In the genomic region with DNA sequence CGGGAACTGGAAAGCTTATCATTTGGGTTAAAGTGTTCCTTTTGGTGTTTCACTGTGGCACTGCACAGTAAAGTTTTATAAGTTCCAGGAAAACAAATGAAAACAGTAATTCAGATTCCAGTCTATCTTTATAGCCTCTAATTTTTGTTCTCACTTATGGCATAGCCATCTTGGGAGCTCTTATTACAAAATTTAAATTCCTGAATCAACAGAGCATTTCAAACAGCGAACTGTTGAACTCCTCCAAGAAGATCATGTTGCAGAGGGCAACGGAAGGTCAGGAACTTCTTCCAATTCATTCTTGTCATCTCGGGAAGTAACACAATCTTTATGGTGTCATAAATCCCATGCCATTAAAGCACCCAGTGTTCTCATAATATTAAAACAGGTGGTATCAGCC, we compare ENCODE assay signal across 17 cellular contexts.
A peak's percentile ranks its signal among the peaks of the same experiment; 100 is the strongest.
DNase-seq lines count a peak whose midpoint lies in the region; ATAC-seq, FAIRE-seq and TF ChIP-seq lines count a peak whose summit lies in the region.
"Had no signal": no experiment of that assay in that cellular context is flagged by ENCODE, and none has a peak within 500 bp of the region (broad histone marks: within the 10 kb centered on the region; RNA-seq: fewer than 3 reads in every experiment).

No MANE protein-coding gene starts in this region.

- FAIRE-seq in A549 (lab: Jason Lieb, UNC): no peak
- FAIRE-seq: A204.1, H1, HepG2 had no signal

- H3K27ac ChIP-seq in A549: no peak overlapping the region
- no peak overlapping the region for H3K27ac ChIP-seq in SK-N-SH (ENCODE audit: low read depth in 2 of 2, low read length in 1 of 2)
- H3K27ac ChIP-seq: tibial artery had no signal

- H3K9me3 Mint-ChIP-seq in mesothelial cell of epicardium: peaks cover 4% of the 10 kb centered on the region
- H3K9me3 Mint-ChIP-seq: activated T-cell treated with anti-CD3 and anti-CD28 coated beads, Interleukin-2, amount 50 U/mL, for 24 hours had no signal

- H3K79me2 ChIP-seq in SK-N-SH (ENCODE audit: insufficient read depth): no peaks in the 10 kb centered on the region

- H3K4me1 ChIP-seq in A549 (no peaks in the 10 kb centered on the region), SK-N-SH (ENCODE audit: control insufficient read depth in 1 of 2, insufficient read depth in 2 of 2, low read depth in 1 of 2, low read length in 1 of 2) (no peaks in the 10 kb centered on the region; a peak in 2 of 4 replicates)
- H3K4me1 ChIP-seq: tibial artery had no signal

- H4K20me1 ChIP-seq in SK-N-SH (ENCODE audit: insufficient read depth): no peaks in the 10 kb centered on the region

- TF ChIP-seq RAD21 in A549 (conservative IDR thresholded peaks at IDR 0.05 in 1 of 2, IDR thresholded peaks at IDR 0.05 in 1 of 2) (no peak), SK-N-SH (IDR thresholded peaks at IDR 0.05; ENCODE audit: low read length) (no peak)

- H3K27me3 ChIP-seq in SK-N-SH (ENCODE audit: insufficient read depth): peaks cover 7% of the 10 kb centered on the region; the same call in 1 of the 2 replicates
- H3K27me3 ChIP-seq: tibial artery had no signal

- 0 out of 3 replicates have a peak overlapping the region, but pooled peaks have one; percentile 8 for H3K4me2 ChIP-seq in A549
- H3K4me2 ChIP-seq in SK-N-SH: no peak overlapping the region

- no peaks in the 10 kb centered on the region for H3F3A ChIP-seq in SK-N-SH (replicated peaks; ENCODE audit: insufficient read depth)

- DNase-seq in A549 (ENCODE audit: low read depth in 1 of 2, low spot score in 1 of 2) (peak in 1 of 2 experiments; percentile 38), LHCN-M2 (ENCODE audit: low read depth) (peak; percentile 48), SK-N-SH (no peak), mesothelial cell of epicardium (ENCODE audit: low spot score in 2 of 2, unreplicated experiment in 2 of 2) (no peak), DMS53 (lab: John Stamatoyannopoulos, UW) (no peak), HUDEP-2 (lab: John Stamatoyannopoulos, UW; ENCODE audit: unreplicated experiment in 76 of 76) (no peak), NCI-H345 (lab: John Stamatoyannopoulos, UW) (no peak)
- DNase-seq: activated T-cell treated with anti-CD3 and anti-CD28 coated beads, Interleukin-2, amount 50 U/mL, for 24 hours; CD4-positive, CD25-positive, alpha-beta regulatory T cell; EL; mammary epithelial cell; NCI-H1092; tibial artery had no signal

- H3K36me3 Mint-ChIP-seq in mesothelial cell of epicardium: peaks cover under 1% of the 10 kb centered on the region
- H3K36me3 Mint-ChIP-seq: CD4-positive, CD25-positive, alpha-beta regulatory T cell had no signal

- TF ChIP-seq EP300 in A549 (IDR thresholded peaks at IDR 0.05) (no peak), SK-N-SH (IDR thresholded peaks at IDR 0.05; ENCODE audit: borderline replicate concordance in 1 of 2, low read depth in 1 of 2, low read length in 1 of 2) (no peak)

- no peaks in the 10 kb centered on the region for H3K9me2 ChIP-seq in SK-N-SH

- H3K4me3 ChIP-seq in A549 (no peak overlapping the region), SK-N-SH (ENCODE audit: low read depth in 2 of 2, low read length in 1 of 2) (no peak overlapping the region)
- H3K4me3 ChIP-seq: tibial artery had no signal

- peak overlapping the region; percentile 25 for H3K4me3 Mint-ChIP-seq in mesothelial cell of epicardium
- H3K4me3 Mint-ChIP-seq: activated T-cell treated with anti-CD3 and anti-CD28 coated beads, Interleukin-2, amount 50 U/mL, for 24 hours; CD4-positive, CD25-positive, alpha-beta regulatory T cell had no signal

- no peak for TF ChIP-seq POLR2A in A549 (IDR thresholded peaks at IDR 0.05; ENCODE audit: low read length)

- ATAC-seq in A549 (no peak), GM21825 (IDR thresholded peaks at IDR 0.05; ENCODE audit: unreplicated experiment) (no peak)
- ATAC-seq: HepG2 had no signal

- no peaks in the 10 kb centered on the region for H3K36me3 ChIP-seq in SK-N-SH (replicated peaks in 1 of 2; ENCODE audit: control insufficient read depth in 1 of 2, insufficient read depth in 2 of 2, low read length in 1 of 2)
- H3K36me3 ChIP-seq: tibial artery had no signal

- POLR2A ChIA-PET in A549 (lab: Yijun Ruan, JAX) (interaction anchor here (0.7 kb wide), 1 partner anchor 89 kb away, joined by 7 read pairs; no protein-coding TSS in a partner anchor), SK-N-SH (lab: Yijun Ruan, JAX) (no interaction called here)

- H3K9ac ChIP-seq in SK-N-SH: no peak overlapping the region

- peaks cover 50% of the 10 kb centered on the region for H3K4me1 Mint-ChIP-seq in mesothelial cell of epicardium
- H3K4me1 Mint-ChIP-seq: CD4-positive, CD25-positive, alpha-beta regulatory T cell had no signal

- H3K9me3 ChIP-seq in A549 (no peaks in the 10 kb centered on the region), SK-N-SH (no peaks in the 10 kb centered on the region)
- H3K9me3 ChIP-seq: tibial artery had no signal

- no peaks in the 10 kb centered on the region for H3K27me3 Mint-ChIP-seq in mesothelial cell of epicardium (ENCODE audit: low read depth)
- H3K27me3 Mint-ChIP-seq: activated T-cell treated with anti-CD3 and anti-CD28 coated beads, Interleukin-2, amount 50 U/mL, for 24 hours; CD4-positive, CD25-positive, alpha-beta regulatory T cell had no signal

- no peak overlapping the region for H2AFZ ChIP-seq in SK-N-SH (ENCODE audit: low read depth)

- CTCF ChIA-PET in A549 (lab: Yijun Ruan, JAX): no interaction called here
- CTCF ChIA-PET in SK-N-SH (lab: Yijun Ruan, JAX): no interaction called here

- TF ChIP-seq CTCF in A549 (IDR thresholded peaks at IDR 0.05) (no peak), SK-N-SH (IDR thresholded peaks at IDR 0.05) (no peak), mesothelial cell of epicardium (IDR thresholded peaks at IDR 0.05; ENCODE audit: unreplicated experiment) (no peak)

- WGBS in A549 (ENCODE audit: missing lambda C conversion rate): 19% methylated on average over 4 of the region's 4 CpGs
- 11% methylated on average over 4 of the region's 4 CpGs for WGBS in SK-N-SH (ENCODE audit: low lambda C conversion rate)

- H3K27ac Mint-ChIP-seq in mesothelial cell of epicardium: peak overlapping the region; percentile 95
- H3K27ac Mint-ChIP-seq: activated T-cell treated with anti-CD3 and anti-CD28 coated beads, Interleukin-2, amount 50 U/mL, for 24 hours; CD4-positive, CD25-positive, alpha-beta regulatory T cell had no signal

TF ChIP-seq in A549, 52 proteins besides CTCF, POLR2A, EP300 and RAD21 (continues in another document):
- TF ChIP-seq ZC3H11A (IDR thresholded peaks at IDR 0.05) (no peak), FOSL2 (IDR thresholded peaks at IDR 0.05) (no peak), FOSL2 (CRISPR knock-in tag; IDR thresholded peaks at IDR 0.05) (no peak), EHMT2 (IDR thresholded peaks at IDR 0.05; ENCODE audit: low read depth) (no peak), MAFK (IDR thresholded peaks at IDR 0.05; ENCODE audit: partially characterized antibody) (no peak), ZSCAN20 (CRISPR knock-in tag; IDR thresholded peaks at IDR 0.05) (no peak), FOXS1 (CRISPR knock-in tag; IDR thresholded peaks at IDR 0.05) (no peak), NPAS2 (CRISPR knock-in tag; IDR thresholded peaks at IDR 0.05; ENCODE audit: borderline replicate concordance) (no peak), BCL3 (IDR thresholded peaks at IDR 0.05) (no peak), SMC3 (IDR thresholded peaks at IDR 0.05) (no peak)
- TF ChIP-seq, protein P1, sequence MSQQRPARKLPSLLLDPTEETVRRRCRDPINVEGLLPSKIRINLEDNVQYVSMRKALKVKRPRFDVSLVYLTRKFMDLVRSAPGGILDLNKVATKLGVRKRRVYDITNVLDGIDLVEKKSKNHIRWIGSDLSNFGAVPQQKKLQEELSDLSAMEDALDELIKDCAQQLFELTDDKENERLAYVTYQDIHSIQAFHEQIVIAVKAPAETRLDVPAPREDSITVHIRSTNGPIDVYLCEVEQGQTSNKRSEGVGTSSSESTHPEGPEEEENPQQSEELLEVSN (IDR thresholded peaks at IDR 0.05; ENCODE audit: borderline replicate concordance, low read depth): no peak

TF ChIP-seq in SK-N-SH, 30 proteins besides CTCF, POLR2A, EP300 and RAD21:
- TF ChIP-seq, protein P2, sequence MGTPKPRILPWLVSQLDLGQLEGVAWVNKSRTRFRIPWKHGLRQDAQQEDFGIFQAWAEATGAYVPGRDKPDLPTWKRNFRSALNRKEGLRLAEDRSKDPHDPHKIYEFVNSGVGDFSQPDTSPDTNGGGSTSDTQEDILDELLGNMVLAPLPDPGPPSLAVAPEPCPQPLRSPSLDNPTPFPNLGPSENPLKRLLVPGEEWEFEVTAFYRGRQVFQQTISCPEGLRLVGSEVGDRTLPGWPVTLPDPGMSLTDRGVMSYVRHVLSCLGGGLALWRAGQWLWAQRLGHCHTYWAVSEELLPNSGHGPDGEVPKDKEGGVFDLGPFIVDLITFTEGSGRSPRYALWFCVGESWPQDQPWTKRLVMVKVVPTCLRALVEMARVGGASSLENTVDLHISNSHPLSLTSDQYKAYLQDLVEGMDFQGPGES (IDR thresholded peaks at IDR 0.05; ENCODE audit: low read depth, low read length): no peak
- peak; percentile 40; the same call in 1 of the 2 replicates for TF ChIP-seq RXRA (IDR thresholded peaks at IDR 0.05; ENCODE audit: borderline replicate concordance, low read depth)
